In the genomic region with DNA sequence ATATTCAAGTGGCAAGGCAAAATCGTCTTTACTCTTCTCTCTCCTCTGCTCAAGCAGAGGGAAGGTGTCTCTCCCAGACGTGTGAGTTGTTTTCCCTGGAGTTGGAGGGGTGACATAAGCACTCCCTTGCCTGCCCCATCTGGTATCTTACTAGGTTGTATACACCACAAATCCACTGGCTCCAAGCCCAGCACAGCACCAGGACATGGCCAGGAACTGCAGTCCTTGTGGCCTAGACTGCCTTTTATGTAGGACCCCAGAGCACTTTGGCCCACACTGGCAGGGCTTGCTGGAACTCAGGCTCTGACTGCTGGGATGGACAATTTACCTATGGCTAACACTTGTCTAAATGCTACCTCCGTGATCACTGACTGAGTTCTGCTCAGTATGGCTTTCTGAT, we compare ENCODE assay signal across 18 cellular contexts. TPM values are rescaled to one million over a fixed set of nuclear protein-coding genes. Genes with fewer than 3 reads are reported as not detected.
A peak's percentile ranks its signal among the peaks of the same experiment; 100 is the strongest.
DNase-seq lines count a peak whose midpoint lies in the region.
"Had no signal": no experiment of that assay in that cellular context is flagged by ENCODE, and none has a peak within 500 bp of the region (broad histone marks: within the 10 kb centered on the region; RNA-seq: fewer than 3 reads in every experiment).

No MANE protein-coding gene starts in this region.

- H3K27ac ChIP-seq in SJCRH30: no peak overlapping the region
- H3K27ac ChIP-seq: 22Rv1, BLaER1, Peyer's patch had no signal

- no peak overlapping the region for H3K4me3 ChIP-seq in SJCRH30
- H3K4me3 ChIP-seq: BLaER1, GM12878, Peyer's patch had no signal

- DNase-seq in NCI-H82 (lab: John Stamatoyannopoulos, UW) (peak; percentile 41), NCI-H82 treated with DMSO at 0.1 percent for 48 hours (lab: John Stamatoyannopoulos, UW; ENCODE audit: unreplicated experiment) (no peak), M059J (ENCODE audit: low read depth) (peak; percentile 9), astrocyte of the hippocampus (ENCODE audit: low read depth, low spot score) (peak; percentile 17), myocyte (ENCODE audit: low read depth) (peak; percentile 50), ecto neural progenitor cell (ENCODE audit: low spot score) (no peak), SJCRH30 (no peak)
- no peak for DNase-seq in effector CD8-positive, alpha-beta T cell (lab: John Stamatoyannopoulos, UW)
- DNase-seq: DMS153, KG1, NCI-H1105 treated with DMSO at 0.1 percent for 48 hours, NCI-H187, NCI-H774, SIG-M5 had no signal

- H3K36me3 ChIP-seq in SJCRH30: peaks cover 36% of the 10 kb centered on the region
- H3K36me3 ChIP-seq: BLaER1, Peyer's patch had no signal

- H3K4me1 ChIP-seq in SJCRH30: no peaks in the 10 kb centered on the region
- H3K4me1 ChIP-seq: BLaER1, Peyer's patch had no signal

- H3K9me3 ChIP-seq in SJCRH30 (replicated peaks): no peaks in the 10 kb centered on the region
- H3K9me3 ChIP-seq: BLaER1, Peyer's patch had no signal

- H3K27me3 ChIP-seq in SJCRH30: no peaks in the 10 kb centered on the region
- H3K27me3 ChIP-seq: BLaER1, Peyer's patch had no signal

RNA-seq across cellular contexts. Expression of a gene that starts 34.0 kb away (rescaled TPM):
- 9.1 and 14.6 TPM in 2 replicates for total RNA-seq in M059J (2014; rRNA removed; shearing (Covaris generic))
- 24.5 and 32.4 TPM in 2 replicates for total RNA-seq in myocyte
- polyA plus RNA-seq in myocyte (2012): 6.8 TPM
- total RNA-seq in SJCRH30 (2014; rRNA removed; shearing (Covaris generic)): 42.8 and 46.7 TPM in 2 replicates

RNA-seq across cellular contexts. Expression of a gene that starts 34.3 kb away (rescaled TPM):
- 40.5 and 61.4 TPM in 2 replicates for total RNA-seq in M059J (2014; rRNA removed; shearing (Covaris generic))
- total RNA-seq in myocyte: 5.6 and 5.8 TPM in 2 replicates
- 0.91 TPM for polyA plus RNA-seq in myocyte (2012)
- 105 and 129 TPM in 2 replicates for total RNA-seq in SJCRH30 (2014; rRNA removed; shearing (Covaris generic))

Comparison
In these comparisons a context has a peak if more than half of its experiments do, and no peak if none do; other contexts are left out.
1. DNase-seq: peak in NCI-H82 (single experiment), M059J (single experiment), astrocyte of the hippocampus (single experiment) and myocyte (single experiment); none in NCI-H82 treated with DMSO at 0.1 percent for 48 hours (single experiment), ecto neural progenitor cell (single experiment), SJCRH30 (0 of 2) and effector CD8-positive, alpha-beta T cell (single experiment).